Comparison of ENCODE assay signal across 8 cellular contexts in the genomic region with DNA sequence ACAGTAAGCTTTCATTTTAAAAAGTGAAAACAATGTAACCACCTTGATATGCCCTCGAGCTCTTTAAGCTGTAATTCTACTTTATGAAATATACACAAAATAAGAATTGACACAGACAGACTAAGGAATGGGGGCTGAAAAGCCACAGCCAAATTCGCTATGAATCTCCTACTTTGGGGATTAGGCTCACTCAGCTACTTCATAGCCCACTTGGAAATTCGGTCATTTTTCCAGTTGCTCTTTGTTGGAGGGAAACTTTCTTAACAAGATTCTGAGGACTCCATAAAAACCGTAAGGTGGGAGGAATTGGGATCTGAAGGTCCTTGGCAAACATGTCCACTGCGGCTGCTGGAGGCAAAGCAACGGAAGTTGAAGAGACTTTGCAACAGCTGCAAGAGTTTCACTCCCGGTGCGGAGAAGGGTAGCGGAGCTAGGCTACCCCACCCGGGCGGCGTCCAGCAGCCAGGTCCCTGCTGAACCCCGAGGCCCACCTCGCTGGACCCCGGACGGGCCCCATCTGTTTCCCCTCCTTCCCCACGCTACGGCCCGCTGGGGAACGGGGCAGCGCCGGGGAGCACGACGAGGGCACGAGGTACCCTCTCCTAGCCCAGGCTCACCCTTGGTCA.
A peak's percentile ranks its signal among the peaks of the same experiment; 100 is the strongest.
DNase-seq lines count a peak whose midpoint lies in the region; ATAC-seq and TF ChIP-seq lines count a peak whose summit lies in the region.

No MANE protein-coding gene starts in this region.

- no peak for TF ChIP-seq CTCF in astrocyte of the cerebellum (IDR thresholded peaks at IDR 0.05; ENCODE audit: low read depth, low read length, missing control alignments)

- ATAC-seq in HG02885 (IDR thresholded peaks at IDR 0.05; ENCODE audit: poor library complexity, unreplicated experiment), result peak; percentile 21

- peak overlapping the region; percentile 73 for H3K4me3 ChIP-seq in astrocyte of the cerebellum (ENCODE audit: low read depth, low read length)

- peak; percentile 51 for DNase-seq in DMS53 (lab: John Stamatoyannopoulos, UW)
- DNase-seq in DMS53 treated with DMSO at 0.1 percent for 48 hours (lab: John Stamatoyannopoulos, UW; ENCODE audit: unreplicated experiment), result no peak
- peak; percentile 55 for DNase-seq in OCI-M1 (lab: John Stamatoyannopoulos, UW)
- peak; percentile 15 for DNase-seq in astrocyte of the cerebellum (ENCODE audit: low read depth)
- peak; percentile 11 for DNase-seq in inferior parietal cortex (ENCODE audit: extremely low spot score)
- peak; percentile 7 for DNase-seq in stimulated activated CD4-positive, alpha-beta T cell treated with anti-CD3 and anti-CD28 coated beads, Interleukin-2, amount 100 ng/mL, for 4 hours (ENCODE audit: low read depth)
- DNase-seq in GDM1 (lab: John Stamatoyannopoulos, UW), result no peak

- in situ Hi-C loops in astrocyte of the cerebellum (cut with HindIII; ENCODE audit: low sequenced_read_pairs), result loop anchor here (25.0 kb wide), 1 partner anchor 215 kb away; no protein-coding TSS in a partner anchor

Comparison
In these comparisons a context has a peak if more than half of its experiments do, and no peak if none do; other contexts are left out.
1. DNase-seq: peak in DMS53 (single experiment), OCI-M1 (single experiment), astrocyte of the cerebellum (single experiment), inferior parietal cortex (single experiment) and stimulated activated CD4-positive, alpha-beta T cell treated with anti-CD3 and anti-CD28 coated beads, Interleukin-2, amount 100 ng/mL, for 4 hours (single experiment); none in DMS53 treated with DMSO at 0.1 percent for 48 hours (single experiment) and GDM1 (single experiment).